Comparison of ENCODE assay signal across 18 cellular contexts in the genomic region with DNA sequence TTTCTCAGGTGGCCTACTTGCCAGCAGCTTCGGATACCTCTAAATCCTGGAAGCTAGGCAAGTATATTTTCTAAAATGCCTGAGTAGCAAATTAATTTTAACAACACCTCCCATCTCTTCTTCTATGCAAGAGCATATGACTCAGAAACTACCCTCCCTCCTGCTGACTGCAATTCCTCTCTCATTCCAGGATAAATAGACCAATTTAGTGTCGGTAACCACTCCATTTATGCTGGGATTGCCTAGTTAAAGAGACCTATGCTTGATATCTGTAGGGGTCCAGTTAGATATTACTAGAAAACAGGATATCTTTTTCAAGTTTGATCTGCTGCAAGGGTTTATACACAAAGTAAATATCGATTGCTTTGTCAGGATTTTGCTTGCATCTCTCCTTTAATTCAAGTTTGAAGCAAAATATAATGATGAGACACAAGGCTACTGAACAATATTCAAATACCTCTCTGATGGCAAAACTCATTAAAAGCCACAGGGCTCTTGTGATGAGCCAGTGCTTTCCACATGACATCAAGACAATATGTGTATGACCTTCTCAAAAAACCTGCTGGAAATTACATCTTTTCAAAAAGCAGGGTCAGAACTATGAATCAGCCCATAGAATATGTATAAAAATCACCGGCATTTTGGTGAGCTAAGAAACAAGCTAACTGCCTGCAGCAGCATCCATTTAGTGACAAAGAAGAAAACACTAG.
DNase-seq lines count a peak whose midpoint lies in the region; ATAC-seq, FAIRE-seq and TF ChIP-seq lines count a peak whose summit lies in the region.
"Had no signal": no experiment of that assay in that cellular context is flagged by ENCODE, and none has a peak within 500 bp of the region (broad histone marks: within the 10 kb centered on the region; RNA-seq: fewer than 3 reads in every experiment).

No MANE protein-coding gene starts in this region.

- H3K9me3 ChIP-seq in A549: 0 out of 3 replicates have a peak, but pooled peaks cover 2% of the 10 kb centered on the region

- no peaks in the 10 kb centered on the region for H3K9me3 Mint-ChIP-seq in activated naive CD8-positive, alpha-beta T cell treated with anti-CD3 and anti-CD28 coated beads, Interleukin-2, amount 50 U/mL, for 24 hours
- H3K9me3 Mint-ChIP-seq: T-helper 1 cell treated with Interleukin-12 subunit alpha and Interleukin-12 subunit beta and Interleukin-4 antibody, amounts not matched to agents 30 μg/mL and 1 μg/mL, for 36 hours had no signal

- no peak for TF ChIP-seq EP300 in A549 (IDR thresholded peaks at IDR 0.05)

- CTCF ChIA-PET in A549 (lab: Yijun Ruan, JAX): no interaction called here

- H3K36me3 Mint-ChIP-seq in activated naive CD8-positive, alpha-beta T cell treated with anti-CD3 and anti-CD28 coated beads, Interleukin-2, amount 50 U/mL, for 24 hours (ENCODE audit: low read depth): no peaks in the 10 kb centered on the region
- H3K36me3 Mint-ChIP-seq: activated naive CD8-positive, alpha-beta T cell; memory B cell had no signal

- FAIRE-seq in A549 (lab: Jason Lieb, UNC): no peak
- FAIRE-seq: D721Med, small intestine had no signal

- no peaks in the 10 kb centered on the region for H3K4me1 Mint-ChIP-seq in activated naive CD8-positive, alpha-beta T cell treated with anti-CD3 and anti-CD28 coated beads, Interleukin-2, amount 50 U/mL, for 24 hours
- H3K4me1 Mint-ChIP-seq: memory B cell had no signal

- no peak for TF ChIP-seq POLR2A in A549 (IDR thresholded peaks at IDR 0.05; ENCODE audit: low read length)

- TF ChIP-seq RAD21 in A549 (conservative IDR thresholded peaks at IDR 0.05 in 1 of 2, IDR thresholded peaks at IDR 0.05 in 1 of 2): no peak

- DNase-seq in A549 (ENCODE audit: low read depth in 1 of 2, low spot score in 1 of 2) (no peak), HT1080 (ENCODE audit: low read depth) (peak; percentile 52), astrocyte of the spinal cord (ENCODE audit: low read depth, low spot score) (peak; percentile 80), iris pigment epithelial cell (ENCODE audit: low read depth) (peak; percentile 73), NCI-H1105 treated with DMSO at 0.1 percent for 48 hours (lab: John Stamatoyannopoulos, UW) (no peak)
- DNase-seq in activated naive CD8-positive, alpha-beta T cell treated with anti-CD3 and anti-CD28 coated beads, Interleukin-2, amount 50 U/mL, for 24 hours: no peak
- DNase-seq: KBM-7; NCI-H1436 treated with DMSO at 0.1 percent for 48 hours; nucleus accumbens; small intestine; stimulated activated naive CD8-positive, alpha-beta T cell treated with anti-CD3 and anti-CD28 coated beads, Interleukin-15, Interleukin-2, amounts not matched to agents 100 U/mL and 50 U/mL, for 24 hours had no signal

- peak overlapping the region; percentile 74 to 85 for H3K27ac ChIP-seq in A549
- H3K27ac ChIP-seq: coronary artery had no signal

- H3K4me1 ChIP-seq in A549: peaks cover 57% of the 10 kb centered on the region

- no peak overlapping the region for H3K4me3 Mint-ChIP-seq in activated naive CD8-positive, alpha-beta T cell treated with anti-CD3 and anti-CD28 coated beads, Interleukin-2, amount 50 U/mL, for 24 hours
- H3K4me3 Mint-ChIP-seq: activated naive CD8-positive, alpha-beta T cell; memory B cell; T-helper 1 cell treated with Interleukin-12 subunit alpha and Interleukin-12 subunit beta and Interleukin-4 antibody, amounts not matched to agents 30 μg/mL and 1 μg/mL, for 36 hours had no signal

- no peak for TF ChIP-seq CTCF in A549 (IDR thresholded peaks at IDR 0.05)
- no peak for TF ChIP-seq CTCF in astrocyte of the spinal cord (IDR thresholded peaks at IDR 0.05; ENCODE audit: low read depth, low read length)

- POLR2A ChIA-PET in A549 (lab: Yijun Ruan, JAX): no interaction called here

- ATAC-seq in A549 (no peak), HG03565 (IDR thresholded peaks at IDR 0.05; ENCODE audit: unreplicated experiment) (no peak), HG03571 (IDR thresholded peaks at IDR 0.05; ENCODE audit: unreplicated experiment) (no peak)
- ATAC-seq in activated naive CD8-positive, alpha-beta T cell treated with anti-CD3 and anti-CD28 coated beads, Interleukin-2, amount 50 U/mL, for 24 hours: no peak
- ATAC-seq: stimulated activated naive CD8-positive, alpha-beta T cell treated with anti-CD3 and anti-CD28 coated beads, Interleukin-15, Interleukin-2, amounts not matched to agents 100 U/mL and 50 U/mL, for 24 hours had no signal

- no peaks in the 10 kb centered on the region for H3K27me3 Mint-ChIP-seq in activated naive CD8-positive, alpha-beta T cell treated with anti-CD3 and anti-CD28 coated beads, Interleukin-2, amount 50 U/mL, for 24 hours
- H3K27me3 Mint-ChIP-seq: activated naive CD8-positive, alpha-beta T cell; memory B cell had no signal

- in situ Hi-C loops in astrocyte of the spinal cord (cut with HindIII; ENCODE audit: low sequenced_read_pairs): no loop called here

- peak overlapping the region; percentile 44 for H3K4me2 ChIP-seq in A549

- 25% methylated on average over 4 of the region's 4 CpGs for WGBS in A549 (ENCODE audit: missing lambda C conversion rate)

- no peak overlapping the region for H3K27ac Mint-ChIP-seq in activated naive CD8-positive, alpha-beta T cell treated with anti-CD3 and anti-CD28 coated beads, Interleukin-2, amount 50 U/mL, for 24 hours
- H3K27ac Mint-ChIP-seq: activated naive CD8-positive, alpha-beta T cell; memory B cell; T-helper 1 cell treated with Interleukin-12 subunit alpha and Interleukin-12 subunit beta and Interleukin-4 antibody, amounts not matched to agents 30 μg/mL and 1 μg/mL, for 36 hours had no signal

- H3K4me3 ChIP-seq in A549 (no peak overlapping the region), astrocyte of the spinal cord (ENCODE audit: low read depth, low read length) (no peak overlapping the region)
- H3K4me3 ChIP-seq: coronary artery had no signal

TF ChIP-seq in A549, 52 proteins besides CTCF, POLR2A, EP300 and RAD21:
- TF ChIP-seq EHF (CRISPR knock-in tag; IDR thresholded peaks at IDR 0.05) (no peak), GATA3 (IDR thresholded peaks at IDR 0.05; ENCODE audit: borderline replicate concordance) (no peak), HOXB13 (CRISPR knock-in tag; IDR thresholded peaks at IDR 0.05; ENCODE audit: low read depth) (no peak), JUNB (IDR thresholded peaks at IDR 0.05) (no peak), HOXB5 (CRISPR knock-in tag; IDR thresholded peaks at IDR 0.05) (no peak), FOXS1 (CRISPR knock-in tag; IDR thresholded peaks at IDR 0.05) (no peak), RFX5 (IDR thresholded peaks at IDR 0.05) (no peak), NPAS2 (CRISPR knock-in tag; IDR thresholded peaks at IDR 0.05; ENCODE audit: borderline replicate concordance) (no peak)

Comparison
In these comparisons a context has a peak if more than half of its experiments do, and no peak if none do; other contexts are left out.
1. DNase-seq: peak in HT1080 (single experiment), astrocyte of the spinal cord (single experiment) and iris pigment epithelial cell (single experiment); none in A549 (0 of 2), NCI-H1105 treated with DMSO at 0.1 percent for 48 hours (single experiment) and activated naive CD8-positive, alpha-beta T cell treated with anti-CD3 and anti-CD28 coated beads, Interleukin-2, amount 50 U/mL, for 24 hours (single experiment).